ENCODE assay signal across 22 cellular contexts in genomic region chr18:35888329-35888728, GRCh38.
DNase-seq lines count a peak whose midpoint lies in the region; ATAC-seq and TF ChIP-seq lines count a peak whose summit lies in the region.
"Had no signal": no experiment of that assay in that cellular context is flagged by ENCODE, and none has a peak within 500 bp of the region (broad histone marks: within the 10 kb centered on the region; RNA-seq: fewer than 3 reads in every experiment).

No MANE protein-coding gene starts in this region.

- DNase-seq in NCI-H1417 (lab: John Stamatoyannopoulos, UW) (peak in 2 of 3 experiments; percentile 32 to 68), NCI-H1417 treated with DMSO at 0.1 percent for 48 hours (lab: John Stamatoyannopoulos, UW) (no peak), NCI-H1092 treated with DMSO at 0.1 percent for 48 hours (lab: John Stamatoyannopoulos, UW) (peak; percentile 8), WTC11 (ENCODE audit: low spot score) (no peak), progenitor cell of endocrine pancreas (ENCODE audit: low spot score, unreplicated experiment) (no peak), SKM-1 treated with dmso at 0.1 percent for 144 hours (lab: John Stamatoyannopoulos, UW; ENCODE audit: unreplicated experiment) (no peak), AML-193 (lab: John Stamatoyannopoulos, UW) (no peak)
- DNase-seq: 8988T; Calu3; CD8-positive, alpha-beta memory T cell; DMS153; KBM-7; NCI-H187 treated with DMSO at 0.1 percent for 48 hours; NCI-H2171 treated with DMSO at 0.1 percent for 48 hours; NCI-H446 treated with DMSO at 0.1 percent for 48 hours; NCI-H526 treated with DMSO at 0.1 percent for 48 hours; PC-9; RPMI8226; SHP77; SW 1271; T-helper 17 cell had no signal

- peaks cover 13% of the 10 kb centered on the region for H3K36me3 Mint-ChIP-seq in WTC11
- peaks cover 2% of the 10 kb centered on the region for H3K36me3 Mint-ChIP-seq in progenitor cell of endocrine pancreas (ENCODE audit: insufficient read depth)
- H3K36me3 Mint-ChIP-seq: CD8-positive, alpha-beta memory T cell had no signal

- H3K4me3 Mint-ChIP-seq in WTC11 = no peak overlapping the region
- H3K4me3 Mint-ChIP-seq in progenitor cell of endocrine pancreas (ENCODE audit: low read depth) = no peak overlapping the region
- H3K4me3 Mint-ChIP-seq: CD8-positive, alpha-beta memory T cell; T-helper 17 cell had no signal

- peak; percentile 35; the same call in 1 of the 2 replicates for ATAC-seq in WTC11
- no peak for ATAC-seq in HG03457 (IDR thresholded peaks at IDR 0.05; ENCODE audit: unreplicated experiment)
- ATAC-seq: T-helper 17 cell had no signal

- POLR2A ChIA-PET in WTC11 (lab: Charles Lee) = no interaction called here

- CTCF ChIA-PET in WTC11 (lab: Charles Lee) = interaction anchor here (0.7 to 1.5 kb wide), 3 partner anchors 11 to 62 kb away, joined by 4 to 5 read pairs (median 4); no protein-coding TSS in a partner anchor

- peak overlapping the region; percentile 78; the same call in 1 of the 2 replicates for H3K27ac Mint-ChIP-seq in WTC11
- H3K27ac Mint-ChIP-seq in progenitor cell of endocrine pancreas = peak overlapping the region; percentile 1
- H3K27ac Mint-ChIP-seq: CD8-positive, alpha-beta memory T cell; T-helper 17 cell had no signal

- H3K4me1 Mint-ChIP-seq in WTC11 = peaks cover 50% of the 10 kb centered on the region
- peaks cover 20% of the 10 kb centered on the region for H3K4me1 Mint-ChIP-seq in progenitor cell of endocrine pancreas (ENCODE audit: low read depth)
- H3K4me1 Mint-ChIP-seq: CD8-positive, alpha-beta memory T cell; T-helper 17 cell had no signal

- no peaks in the 10 kb centered on the region for H3K27me3 Mint-ChIP-seq in WTC11 (ENCODE audit: low read depth)
- H3K27me3 Mint-ChIP-seq in progenitor cell of endocrine pancreas = peaks cover 3% of the 10 kb centered on the region

- H3K9me3 Mint-ChIP-seq in WTC11 = peaks cover 15% of the 10 kb centered on the region
- peaks cover 12% of the 10 kb centered on the region for H3K9me3 Mint-ChIP-seq in progenitor cell of endocrine pancreas (ENCODE audit: low read depth)

- TF ChIP-seq CTCF in WTC11 (IDR thresholded peaks at IDR 0.05) = no peak
- TF ChIP-seq CTCF in progenitor cell of endocrine pancreas (IDR thresholded peaks at IDR 0.05; ENCODE audit: unreplicated experiment) = no peak

TF ChIP-seq in WTC11, 78 proteins besides CTCF, POLR2A, EP300 and RAD21:
- TF ChIP-seq ATF1 (CRISPR knock-in tag; IDR thresholded peaks at IDR 0.05) = no peak
TF ChIP-seq in WTC11: peak in this region for 0.

Comparison
In these comparisons a context has a peak if more than half of its experiments do, and no peak if none do; other contexts are left out.
1. DNase-seq: peak in NCI-H1417 (2 of 3) and NCI-H1092 treated with DMSO at 0.1 percent for 48 hours (single experiment); none in NCI-H1417 treated with DMSO at 0.1 percent for 48 hours (single experiment), WTC11 (single experiment), progenitor cell of endocrine pancreas (single experiment), SKM-1 treated with dmso at 0.1 percent for 144 hours (single experiment) and AML-193 (0 of 2).